12 cellular contexts compared by ENCODE assay signal in the genomic region with DNA sequence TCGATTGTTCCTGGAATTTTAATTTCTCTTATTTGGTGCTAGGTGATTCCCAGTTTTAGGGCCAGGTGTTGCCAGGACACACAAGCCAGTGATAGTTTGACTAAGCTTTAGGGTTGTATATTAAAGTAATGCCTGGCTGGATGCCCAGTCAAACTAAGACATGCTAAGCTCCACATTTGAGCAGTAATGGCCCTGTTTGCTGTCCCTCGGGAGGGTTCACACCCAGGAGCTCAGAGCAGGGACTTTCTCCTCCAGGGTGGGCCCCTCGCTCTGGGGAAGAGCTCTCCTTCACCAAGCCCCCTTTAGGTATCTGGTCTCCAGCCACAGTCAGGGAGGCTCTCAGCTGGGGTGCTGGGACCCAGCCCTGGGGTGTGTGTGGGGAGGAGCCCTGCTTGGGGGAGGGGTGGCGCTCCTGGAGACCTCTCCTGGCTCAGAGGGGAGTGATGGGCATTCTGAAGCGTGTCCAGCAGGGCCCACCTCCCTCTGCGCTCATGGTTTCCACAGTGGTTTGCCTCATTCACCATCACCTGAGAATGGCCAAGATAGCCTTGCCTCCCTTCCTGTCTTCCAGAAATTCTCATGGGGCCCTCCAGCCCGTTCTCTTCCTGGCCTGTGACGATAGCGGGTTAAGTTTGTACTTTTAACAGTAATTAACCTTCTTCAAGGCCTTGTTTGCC. TPM values are rescaled to one million over a fixed set of nuclear protein-coding genes. Genes with fewer than 3 reads are reported as not detected.
A peak's percentile ranks its signal among the peaks of the same experiment; 100 is the strongest.
DNase-seq lines count a peak whose midpoint lies in the region; ATAC-seq and FAIRE-seq lines count a peak whose summit lies in the region.
"Had no signal": no experiment of that assay in that cellular context is flagged by ENCODE, and none has a peak within 500 bp of the region (broad histone marks: within the 10 kb centered on the region; RNA-seq: fewer than 3 reads in every experiment).

No MANE protein-coding gene starts in this region.

- intact Hi-C loops in activated CD4-positive, alpha-beta memory T cell treated with anti-CD3 and anti-CD28 coated beads for 36 hours (cut with micrococcal nuclease) = no loop called here
- intact Hi-C loops in left ventricle myocardium superior (cut with micrococcal nuclease) = no loop called here

- FAIRE-seq in HTR-8/SVneo (lab: Jason Lieb, UNC) = no peak
- no peak for FAIRE-seq in frontal cortex (lab: Jason Lieb, UNC)
- FAIRE-seq: astrocyte had no signal

- H3K4me3 Mint-ChIP-seq in activated CD4-positive, alpha-beta memory T cell treated with anti-CD3 and anti-CD28 coated beads, Interleukin-2, amount 10 ng/mL, durations not matched to agents 7 days and 5 days = no peak overlapping the region
- no peak overlapping the region for H3K4me3 Mint-ChIP-seq in activated CD4-positive, alpha-beta memory T cell treated with anti-CD3 and anti-CD28 coated beads for 36 hours
- no peak overlapping the region for H3K4me3 Mint-ChIP-seq in activated naive CD8-positive, alpha-beta T cell
- peak overlapping the region; percentile 17 for H3K4me3 Mint-ChIP-seq in stimulated activated effector memory CD8-positive, alpha-beta T cell treated with anti-CD3 and anti-CD28 coated beads, Interleukin-12 subunit alpha, Interleukin-12 subunit beta, amount 100 ng/mL, for 72 hours
- H3K4me3 Mint-ChIP-seq: IgD-negative memory B cell had no signal

- peaks cover 99% of the 10 kb centered on the region for H3K4me1 Mint-ChIP-seq in activated CD4-positive, alpha-beta memory T cell treated with anti-CD3 and anti-CD28 coated beads, Interleukin-2, amount 10 ng/mL, durations not matched to agents 7 days and 5 days
- H3K4me1 Mint-ChIP-seq in activated CD4-positive, alpha-beta memory T cell treated with anti-CD3 and anti-CD28 coated beads for 36 hours (ENCODE audit: low read depth) = peaks cover 99% of the 10 kb centered on the region
- peaks cover 100% of the 10 kb centered on the region for H3K4me1 Mint-ChIP-seq in activated naive CD8-positive, alpha-beta T cell (ENCODE audit: low read depth)
- peaks cover 100% of the 10 kb centered on the region for H3K4me1 Mint-ChIP-seq in stimulated activated effector memory CD8-positive, alpha-beta T cell treated with anti-CD3 and anti-CD28 coated beads, Interleukin-12 subunit alpha, Interleukin-12 subunit beta, amount 100 ng/mL, for 72 hours

- H3K36me3 Mint-ChIP-seq in activated CD4-positive, alpha-beta memory T cell treated with anti-CD3 and anti-CD28 coated beads, Interleukin-2, amount 10 ng/mL, durations not matched to agents 7 days and 5 days (ENCODE audit: low read depth) = peaks cover 38% of the 10 kb centered on the region
- H3K36me3 Mint-ChIP-seq in activated CD4-positive, alpha-beta memory T cell treated with anti-CD3 and anti-CD28 coated beads for 36 hours = no peaks in the 10 kb centered on the region
- no peaks in the 10 kb centered on the region for H3K36me3 Mint-ChIP-seq in activated naive CD8-positive, alpha-beta T cell
- H3K36me3 Mint-ChIP-seq in stimulated activated effector memory CD8-positive, alpha-beta T cell treated with anti-CD3 and anti-CD28 coated beads, Interleukin-12 subunit alpha, Interleukin-12 subunit beta, amount 100 ng/mL, for 72 hours = peaks cover 9% of the 10 kb centered on the region

- peak; percentile 44 for ATAC-seq in HG03432 (IDR thresholded peaks at IDR 0.05; ENCODE audit: unreplicated experiment)
- ATAC-seq in stimulated activated effector memory CD8-positive, alpha-beta T cell treated with anti-CD3 and anti-CD28 coated beads, Interleukin-12 subunit alpha, Interleukin-12 subunit beta, amount 100 ng/mL, for 72 hours = no peak
- ATAC-seq in left ventricle myocardium superior = no peak

- no peak for DNase-seq in activated CD4-positive, alpha-beta memory T cell treated with anti-CD3 and anti-CD28 coated beads, Interleukin-2, amount 10 ng/mL, durations not matched to agents 7 days and 5 days
- no peak for DNase-seq in activated CD4-positive, alpha-beta memory T cell treated with anti-CD3 and anti-CD28 coated beads for 36 hours
- DNase-seq in stimulated activated effector memory CD8-positive, alpha-beta T cell treated with anti-CD3 and anti-CD28 coated beads, Interleukin-12 subunit alpha, Interleukin-12 subunit beta, amount 100 ng/mL, for 72 hours (ENCODE audit: low spot score in 2 of 2) = no peak
- DNase-seq in HTR-8/SVneo (ENCODE audit: insufficient read length, low spot score) = no peak
- DNase-seq in left ventricle myocardium superior = no peak
- DNase-seq in frontal cortex (ENCODE audit: low spot score in 2 of 2) = no peak
- DNase-seq: C1 segment of cervical spinal cord, head of caudate nucleus had no signal

- POLR2A ChIA-PET in activated CD4-positive, alpha-beta memory T cell treated with anti-CD3 and anti-CD28 coated beads, Interleukin-2, amount 10 ng/mL, durations not matched to agents 7 days and 5 days (lab: Charles Lee) = interaction anchor here (3.3 to 16.5 kb wide), 2 partner anchors 7 to 15 kb away, joined by 17 to 500 read pairs; no protein-coding TSS in a partner anchor
- POLR2A ChIA-PET in activated CD4-positive, alpha-beta memory T cell treated with anti-CD3 and anti-CD28 coated beads for 36 hours (lab: Charles Lee) = interaction anchor here (1.0 to 1.6 kb wide), 3 partner anchors 10 to 17 kb away, joined by 3 to 4 read pairs (median 4); no protein-coding TSS in a partner anchor

- H3K9me3 Mint-ChIP-seq in activated CD4-positive, alpha-beta memory T cell treated with anti-CD3 and anti-CD28 coated beads, Interleukin-2, amount 10 ng/mL, durations not matched to agents 7 days and 5 days = no peaks in the 10 kb centered on the region
- no peaks in the 10 kb centered on the region for H3K9me3 Mint-ChIP-seq in activated CD4-positive, alpha-beta memory T cell treated with anti-CD3 and anti-CD28 coated beads for 36 hours
- no peaks in the 10 kb centered on the region for H3K9me3 Mint-ChIP-seq in activated naive CD8-positive, alpha-beta T cell (ENCODE audit: low read depth)
- H3K9me3 Mint-ChIP-seq in stimulated activated effector memory CD8-positive, alpha-beta T cell treated with anti-CD3 and anti-CD28 coated beads, Interleukin-12 subunit alpha, Interleukin-12 subunit beta, amount 100 ng/mL, for 72 hours = no peaks in the 10 kb centered on the region
- H3K9me3 Mint-ChIP-seq: IgD-negative memory B cell had no signal

- peak overlapping the region; percentile 60 for H3K27ac Mint-ChIP-seq in activated CD4-positive, alpha-beta memory T cell treated with anti-CD3 and anti-CD28 coated beads, Interleukin-2, amount 10 ng/mL, durations not matched to agents 7 days and 5 days
- H3K27ac Mint-ChIP-seq in activated CD4-positive, alpha-beta memory T cell treated with anti-CD3 and anti-CD28 coated beads for 36 hours = no peak overlapping the region
- peak overlapping the region; percentile 89 for H3K27ac Mint-ChIP-seq in activated naive CD8-positive, alpha-beta T cell
- peak overlapping the region; percentile 83 for H3K27ac Mint-ChIP-seq in stimulated activated effector memory CD8-positive, alpha-beta T cell treated with anti-CD3 and anti-CD28 coated beads, Interleukin-12 subunit alpha, Interleukin-12 subunit beta, amount 100 ng/mL, for 72 hours

- CTCF ChIA-PET in activated CD4-positive, alpha-beta memory T cell treated with anti-CD3 and anti-CD28 coated beads, Interleukin-2, amount 10 ng/mL, durations not matched to agents 7 days and 5 days (lab: Charles Lee) = interaction anchor here (0.6 to 6.9 kb wide), 3 partner anchors 8 to 755 kb away, joined by 3 to 56 read pairs (median 3); no protein-coding TSS in a partner anchor
- CTCF ChIA-PET in activated CD4-positive, alpha-beta memory T cell treated with anti-CD3 and anti-CD28 coated beads for 36 hours (lab: Charles Lee) = interaction anchor here (0.7 to 2.8 kb wide), 4 partner anchors 11 to 64 kb away, joined by 3 to 8 read pairs (median 6); no protein-coding TSS in a partner anchor

- no peaks in the 10 kb centered on the region for H3K27me3 Mint-ChIP-seq in activated CD4-positive, alpha-beta memory T cell treated with anti-CD3 and anti-CD28 coated beads, Interleukin-2, amount 10 ng/mL, durations not matched to agents 7 days and 5 days
- no peaks in the 10 kb centered on the region for H3K27me3 Mint-ChIP-seq in activated CD4-positive, alpha-beta memory T cell treated with anti-CD3 and anti-CD28 coated beads for 36 hours
- no peaks in the 10 kb centered on the region for H3K27me3 Mint-ChIP-seq in activated naive CD8-positive, alpha-beta T cell
- H3K27me3 Mint-ChIP-seq: IgD-negative memory B cell had no signal

RNA-seq across cellular contexts. Expression of gene INPP4A, which starts 31.7 kb away (rescaled TPM):
- total RNA-seq in activated CD4-positive, alpha-beta memory T cell treated with anti-CD3 and anti-CD28 coated beads, Interleukin-2, amount 10 ng/mL, durations not matched to agents 7 days and 5 days = 100 to 1,000 TPM; 123 to 127 TPM
- total RNA-seq in activated CD4-positive, alpha-beta memory T cell treated with anti-CD3 and anti-CD28 coated beads for 36 hours = 10 to 100 TPM; 40.7 to 42.0 TPM
- total RNA-seq in left ventricle myocardium superior = 16.3 TPM
- total RNA-seq in frontal cortex = 73.0 TPM
